Comparison of ENCODE assay signal across 28 cellular contexts in the genomic region with DNA sequence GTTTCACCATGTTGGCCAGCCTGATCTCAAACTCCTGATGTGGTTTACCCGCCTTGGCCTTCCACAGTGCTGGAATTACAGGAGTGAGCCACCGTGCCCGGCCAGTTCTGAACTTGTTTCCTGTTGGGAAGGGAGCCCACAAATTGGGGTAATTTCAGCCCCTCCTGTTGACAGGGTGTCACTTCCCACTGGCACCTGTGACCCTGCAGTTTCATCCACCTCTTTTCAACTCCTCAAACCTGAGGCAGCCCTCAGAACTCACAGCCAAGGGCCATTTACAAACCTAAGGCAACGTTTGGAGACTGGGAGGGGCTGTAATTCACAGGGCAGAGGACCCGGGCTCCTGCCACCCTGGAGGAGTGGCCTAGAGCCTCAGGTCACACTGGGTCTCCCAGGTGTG.
"Had no signal": no experiment of that assay in that cellular context is flagged by ENCODE, and none has a peak within 500 bp of the region (broad histone marks: within the 10 kb centered on the region; RNA-seq: fewer than 3 reads in every experiment).

No MANE protein-coding gene starts in this region.

- ATAC-seq: activated CD8-positive, alpha-beta T cell treated with anti-CD3 and anti-CD28 coated beads, Interleukin-2, amount 10 ng/mL, durations not matched to agents 7 days and 5 days; activated naive CD4-positive, alpha-beta T cell treated with anti-CD3 and anti-CD28 coated beads, Interleukin-2, amount 50 U/mL, for 72 hours; activated naive CD8-positive, alpha-beta T cell treated with anti-CD3 and anti-CD28 coated beads, Interleukin-2, amount 50 U/mL, for 24 hours; body of pancreas; PC-3; T-helper 17 cell had no signal

- DNase-seq: activated B cell treated with CpG ODN at 0.5 μM for 24 hours; activated CD4-positive, alpha-beta T cell treated with anti-CD3 and anti-CD28 coated beads for 1 hour; activated CD4-positive, alpha-beta T cell treated with anti-CD3 and anti-CD28 coated beads, Interleukin-2, amount 50 U/mL, for 4 hours; activated CD8-positive, alpha-beta memory T cell treated with anti-CD3 and anti-CD28 coated beads, Interleukin-2, amount 50 U/mL, for 48 hours; activated CD8-positive, alpha-beta T cell treated with anti-CD3 and anti-CD28 coated beads, Interleukin-2, amount 10 ng/mL, durations not matched to agents 7 days and 5 days; activated effector memory CD4-positive, alpha-beta T cell treated with anti-CD3 and anti-CD28 coated beads, Interleukin-2, amount 50 U/mL, for 16 hours; activated naive CD4-positive, alpha-beta T cell treated with Interleukin-2 at 50 U/mL for 16 hours; activated naive CD8-positive, alpha-beta T cell treated with anti-CD3 and anti-CD28 coated beads, Interleukin-2, amount 50 U/mL, for 24 hours; activated T-cell treated with anti-CD3 and anti-CD28 coated beads, Interleukin-2, amount 50 U/mL, for 1 hour; amniotic stem cell; body of pancreas; central memory CD4-positive, alpha-beta T cell; Karpas-422; MM.1S; NCI-H1105; NCI-H1436; NCI-H187; NCI-H2081; NCI-H446; NCI-H524; PC-3; SHP77 treated with DMSO at 0.1 percent for 48 hours; T-helper 17 cell; T-helper 9 cell had no signal

- H3K27ac Mint-ChIP-seq: activated B cell treated with CpG ODN at 0.5 μM for 24 hours; activated CD8-positive, alpha-beta T cell treated with anti-CD3 and anti-CD28 coated beads, Interleukin-2, amount 10 ng/mL, durations not matched to agents 7 days and 5 days; activated naive CD8-positive, alpha-beta T cell treated with anti-CD3 and anti-CD28 coated beads, Interleukin-2, amount 50 U/mL, for 24 hours; T-helper 17 cell had no signal

- H3K4me1 Mint-ChIP-seq: activated naive CD8-positive, alpha-beta T cell treated with anti-CD3 and anti-CD28 coated beads, Interleukin-2, amount 50 U/mL, for 24 hours had no signal

- H3K27me3 ChIP-seq: ascending aorta, body of pancreas had no signal

- H3K27me3 Mint-ChIP-seq: activated B cell treated with CpG ODN at 0.5 μM for 24 hours; activated naive CD8-positive, alpha-beta T cell treated with anti-CD3 and anti-CD28 coated beads, Interleukin-2, amount 50 U/mL, for 24 hours; T-helper 17 cell had no signal

- H3K9me3 Mint-ChIP-seq: activated B cell treated with CpG ODN at 0.5 μM for 24 hours; activated naive CD4-positive, alpha-beta T cell treated with anti-CD3 and anti-CD28 coated beads, Interleukin-2, amount 50 U/mL, for 72 hours; activated naive CD8-positive, alpha-beta T cell treated with anti-CD3 and anti-CD28 coated beads, Interleukin-2, amount 50 U/mL, for 24 hours had no signal

- H3K4me3 ChIP-seq: ascending aorta, body of pancreas had no signal

- H3K4me1 ChIP-seq: ascending aorta had no signal

- H3K27ac ChIP-seq: ascending aorta, body of pancreas had no signal

- H3K9me3 ChIP-seq: ascending aorta, body of pancreas had no signal

- H3K4me3 Mint-ChIP-seq: activated B cell treated with CpG ODN at 0.5 μM for 24 hours; activated CD8-positive, alpha-beta T cell treated with anti-CD3 and anti-CD28 coated beads, Interleukin-2, amount 10 ng/mL, durations not matched to agents 7 days and 5 days; activated naive CD8-positive, alpha-beta T cell treated with anti-CD3 and anti-CD28 coated beads, Interleukin-2, amount 50 U/mL, for 24 hours; T-helper 17 cell had no signal

- FAIRE-seq: bronchial epithelial cell, RCC 7860 had no signal
